ENCODE assay signal across 18 cellular contexts in genomic region chr4:2695661-2696060, GRCh38.
DNase-seq lines count a peak whose midpoint lies in the region; ATAC-seq and TF ChIP-seq lines count a peak whose summit lies in the region.
"Had no signal": no experiment of that assay in that cellular context is flagged by ENCODE, and none has a peak within 500 bp of the region (broad histone marks: within the 10 kb centered on the region; RNA-seq: fewer than 3 reads in every experiment).

No MANE protein-coding gene starts in this region.

- H3K36me3 ChIP-seq in DOHH2 (ENCODE audit: control insufficient read depth, low read length), result peaks cover 86% of the 10 kb centered on the region

- H3K4me3 ChIP-seq in DOHH2 (ENCODE audit: low read length), result peak overlapping the region; percentile 62
- H3K4me3 ChIP-seq: K562, Peyer's patch, SJCRH30 had no signal

- H3K9me3 ChIP-seq in DOHH2 (ENCODE audit: control insufficient read depth, insufficient read depth, low read length) (no peaks in the 10 kb centered on the region), T-helper 17 cell (ENCODE audit: control insufficient read depth, low read length, poor library complexity, severe bottlenecking) (no peaks in the 10 kb centered on the region)
- H3K9me3 ChIP-seq: Peyer's patch, SJCRH30 had no signal

- peak overlapping the region; percentile 54 for H3K27ac Mint-ChIP-seq in T-helper 17 cell
- H3K27ac Mint-ChIP-seq in stimulated activated memory B cell treated with anti-CD40 and anti-IgM and Interleukin-4, amounts not matched to agents 10 μg/mL and 1 μg/mL and 100 μg/mL, for 72 hours, result peak overlapping the region; percentile 98

- H3K4me3 Mint-ChIP-seq in T-helper 17 cell, result no peak overlapping the region
- H3K4me3 Mint-ChIP-seq in stimulated activated memory B cell treated with anti-CD40 and anti-IgM and Interleukin-4, amounts not matched to agents 10 μg/mL and 1 μg/mL and 100 μg/mL, for 72 hours, result peak overlapping the region; percentile 42
- H3K4me3 Mint-ChIP-seq: CD8-positive, alpha-beta memory T cell had no signal

- no peak for TF ChIP-seq CTCF in DOHH2 (IDR thresholded peaks at IDR 0.05; ENCODE audit: low read depth, low read length, poor library complexity, severe bottlenecking)

- H4K20me1 ChIP-seq in DOHH2 (ENCODE audit: control insufficient read depth, insufficient read depth, low read depth, low read length), result no peaks in the 10 kb centered on the region

- peak overlapping the region; percentile 78 for H3K4me2 ChIP-seq in DOHH2 (ENCODE audit: low read length)

- ATAC-seq in T-helper 17 cell (no peak), HG02938 (IDR thresholded peaks at IDR 0.05; ENCODE audit: unreplicated experiment) (no peak)
- no peak for ATAC-seq in stimulated activated memory B cell treated with anti-CD40 and anti-IgM and Interleukin-4, amounts not matched to agents 10 μg/mL and 1 μg/mL and 100 μg/mL, for 72 hours
- ATAC-seq: K562 had no signal

- no peaks in the 10 kb centered on the region for H3K27me3 ChIP-seq in DOHH2 (ENCODE audit: control insufficient read depth, low read length)
- H3K27me3 ChIP-seq: Peyer's patch, SJCRH30 had no signal

- H3K36me3 Mint-ChIP-seq in T-helper 17 cell (ENCODE audit: low read depth), result peaks cover 10% of the 10 kb centered on the region
- H3K36me3 Mint-ChIP-seq in stimulated activated memory B cell treated with anti-CD40 and anti-IgM and Interleukin-4, amounts not matched to agents 10 μg/mL and 1 μg/mL and 100 μg/mL, for 72 hours, result peaks cover 84% of the 10 kb centered on the region

- H3K27me3 Mint-ChIP-seq in T-helper 17 cell, result no peaks in the 10 kb centered on the region
- no peaks in the 10 kb centered on the region for H3K27me3 Mint-ChIP-seq in stimulated activated memory B cell treated with anti-CD40 and anti-IgM and Interleukin-4, amounts not matched to agents 10 μg/mL and 1 μg/mL and 100 μg/mL, for 72 hours
- H3K27me3 Mint-ChIP-seq: CD8-positive, alpha-beta memory T cell had no signal

- peaks cover 5% of the 10 kb centered on the region for H3K9me3 Mint-ChIP-seq in stimulated activated memory B cell treated with anti-CD40 and anti-IgM and Interleukin-4, amounts not matched to agents 10 μg/mL and 1 μg/mL and 100 μg/mL, for 72 hours
- H3K9me3 Mint-ChIP-seq: CD8-positive, alpha-beta memory T cell had no signal

- H3K4me1 Mint-ChIP-seq in T-helper 17 cell, result peaks cover 4% of the 10 kb centered on the region
- peaks cover 76% of the 10 kb centered on the region for H3K4me1 Mint-ChIP-seq in stimulated activated memory B cell treated with anti-CD40 and anti-IgM and Interleukin-4, amounts not matched to agents 10 μg/mL and 1 μg/mL and 100 μg/mL, for 72 hours
- H3K4me1 Mint-ChIP-seq: CD8-positive, alpha-beta memory T cell had no signal

- DNase-seq in KBM-7 (peak; percentile 9), T-helper 17 cell (no peak), pons (ENCODE audit: low spot score) (no peak), amniotic stem cell (lab: John Stamatoyannopoulos, UW) (no peak)
- DNase-seq: Calu3; CD8-positive, alpha-beta memory T cell; GDM1; NCI-H1092 treated with DMSO at 0.1 percent for 48 hours; NCI-H1436 treated with DMSO at 0.1 percent for 48 hours; NCI-H1930; NCI-H510A; SJCRH30 had no signal

- H3K79me2 ChIP-seq in DOHH2 (ENCODE audit: control insufficient read depth, low read length), result peaks cover 7% of the 10 kb centered on the region

- in situ Hi-C loops in KBM-7 (cut with MboI; ENCODE audit: low pct_unique_long_range_greater_than_20kb, low sequenced_read_pairs), result no loop called here

- H3K9me2 ChIP-seq in DOHH2 (replicated peaks; ENCODE audit: control insufficient read depth, low read length), result no peaks in the 10 kb centered on the region

- peaks cover 67% of the 10 kb centered on the region for H3K4me1 ChIP-seq in DOHH2 (ENCODE audit: control insufficient read depth, low read length)
- H3K4me1 ChIP-seq: SJCRH30 had no signal

- peaks cover 18% of the 10 kb centered on the region for H3F3A ChIP-seq in DOHH2 (ENCODE audit: control insufficient read depth, insufficient read depth)

- peak overlapping the region; percentile 94 for H3K27ac ChIP-seq in DOHH2 (ENCODE audit: low read depth, low read length)
- H3K27ac ChIP-seq: C4-2B, SJCRH30 had no signal
